ENCODE assay signal across 10 cellular contexts in genomic region chr7:70738080-70738479, GRCh38.
DNase-seq lines count a peak whose midpoint lies in the region; ATAC-seq, FAIRE-seq and TF ChIP-seq lines count a peak whose summit lies in the region.
"Had no signal": no experiment of that assay in that cellular context is flagged by ENCODE, and none has a peak within 500 bp of the region (broad histone marks: within the 10 kb centered on the region; RNA-seq: fewer than 3 reads in every experiment).

No MANE protein-coding gene starts in this region.

- H2BK20ac ChIP-seq in H1 (ENCODE audit: low read length) = no peak overlapping the region

- ATAC-seq in GM18907 (IDR thresholded peaks at IDR 0.05; ENCODE audit: unreplicated experiment) = no peak
- ATAC-seq in GM21367 (IDR thresholded peaks at IDR 0.05; ENCODE audit: unreplicated experiment) = no peak
- ATAC-seq in GM18867 (IDR thresholded peaks at IDR 0.05; ENCODE audit: unreplicated experiment) = no peak

- WGBS in H1 (ENCODE audit: extremely low coverage in 1 of 2, insufficient coverage in 1 of 2, insufficient read length in 1 of 2, insufficient replicate concordance in 2 of 2, low coverage in 1 of 2, low lambda C conversion rate in 2 of 2, missing lambda C conversion rate in 1 of 2), 2 experiments = 73% methylated on average over 4 of the region's 4 CpGs; no CpG with 5 or more reads in 1 of the 2 experiments

- H2AK5ac ChIP-seq in H1 (ENCODE audit: low read depth, low read length) = no peak overlapping the region

- FAIRE-seq in H1 (lab: Jason Lieb, UNC) = peak; percentile 63

- H4K8ac ChIP-seq in H1 (ENCODE audit: extremely low read depth, insufficient read depth, low read length) = no peak overlapping the region

- H3K27me3 ChIP-seq in H1 (replicated peaks in 1 of 4; ENCODE audit: control insufficient read depth in 3 of 4, extremely low read depth in 1 of 4, insufficient read depth in 3 of 4, low read length in 3 of 4) = no peaks in the 10 kb centered on the region

- no peak overlapping the region for H3K18ac ChIP-seq in H1 (ENCODE audit: extremely low read depth, low read length)

- H3K79me1 ChIP-seq in H1 (ENCODE audit: low read depth, low read length) = peaks cover 15% of the 10 kb centered on the region

- H2AFZ ChIP-seq in H1 (ENCODE audit: low read length) = no peak overlapping the region

- CTCF ChIA-PET in H1 (lab: Charles Lee; ENCODE audit: partially characterized antibody) = interaction anchor here (1.2 kb wide), 1 partner anchor 43 kb away, joined by 4 read pairs; no protein-coding TSS in a partner anchor

- POLR2A ChIA-PET in H1 (lab: Charles Lee; ENCODE audit: partially characterized antibody) = no interaction called here

- H3K9me3 ChIP-seq in H1 (ENCODE audit: insufficient read depth in 2 of 2, low read depth in 1 of 2, low read length in 1 of 2) = no peaks in the 10 kb centered on the region

- H3K4me3 ChIP-seq in LNCaP clone FGC (ENCODE audit: low read depth, low read length) = no peak overlapping the region
- no peak overlapping the region for H3K4me3 ChIP-seq in H1 (ENCODE audit: extremely low read depth in 1 of 4, insufficient read depth in 2 of 4, low read depth in 3 of 4, low read length in 4 of 4)

- H3K27ac ChIP-seq in H1 (ENCODE audit: low read depth, low read length) = no peak overlapping the region

- no peak overlapping the region for H2BK5ac ChIP-seq in H1 (ENCODE audit: low read depth, low read length)

- H4K20me1 ChIP-seq in H1 (replicated peaks in 1 of 2; ENCODE audit: control insufficient read depth in 1 of 2, insufficient read depth in 2 of 2, low read length in 2 of 2) = peaks cover 19 to 30% of the 10 kb centered on the region in 2 experiments

- H3K79me2 ChIP-seq in H1 (ENCODE audit: control insufficient read depth in 1 of 2, insufficient read depth in 2 of 2, low read length in 2 of 2) = peaks cover 10 to 97% of the 10 kb centered on the region in 2 experiments

- TF ChIP-seq CTCF in LNCaP clone FGC (IDR thresholded peaks at IDR 0.05; ENCODE audit: control insufficient read depth, extremely low read depth, insufficient read depth) = peak; percentile 38
- TF ChIP-seq CTCF in H1 (IDR thresholded peaks at IDR 0.05; ENCODE audit: control extremely low read depth in 1 of 3, insufficient read depth in 1 of 3, low read depth in 1 of 3, low read length in 3 of 3) = no peak; a peak in 1 of 4 replicates

- H3K9ac ChIP-seq in H1 (replicated peaks in 1 of 4; ENCODE audit: extremely low read depth in 1 of 4, low read depth in 3 of 4, low read length in 3 of 4) = no peak overlapping the region

- TF ChIP-seq POLR2A in H1 (IDR thresholded peaks at IDR 0.05; ENCODE audit: control extremely low read depth in 1 of 2, low read depth in 2 of 2, low read length in 2 of 2) = no peak

- no peak overlapping the region for H3K14ac ChIP-seq in H1 (ENCODE audit: insufficient read length)

- peaks cover 0 to 5% (median 0%) of the 10 kb centered on the region in 4 experiments; a peak in 1 of 8 replicates for H3K36me3 ChIP-seq in H1 (ENCODE audit: control insufficient read depth in 2 of 4, insufficient read depth in 4 of 4, low read length in 3 of 4)

- peak; percentile 46 for DNase-seq in AG08395 (ENCODE audit: low spot score)
- DNase-seq in LNCaP clone FGC (ENCODE audit: low read depth) = peak; percentile 86
- no peak for DNase-seq in H1 (ENCODE audit: low read depth in 1 of 2, low spot score in 2 of 2)
- DNase-seq in medulla oblongata (ENCODE audit: extremely low spot score) = peak; percentile 50
- DNase-seq in NCI-H2029 (lab: John Stamatoyannopoulos, UW) = no peak
- DNase-seq: naive B cell, OCI-M1 had no signal

- no peak overlapping the region for H4K5ac ChIP-seq in H1 (ENCODE audit: insufficient read length, low read depth, low read length)

- TF ChIP-seq RAD21 in H1 (IDR thresholded peaks at IDR 0.05 in 1 of 2, conservative IDR thresholded peaks at IDR 0.05 in 1 of 2; ENCODE audit: low read depth in 2 of 2, low read length in 2 of 2) = peak; percentile 14 to 43; a peak in 2 of 4 replicates

- H4K91ac ChIP-seq in H1 (replicated peaks; ENCODE audit: insufficient read length, low read length) = no peak overlapping the region

- H2BK15ac ChIP-seq in H1 (ENCODE audit: low read length) = no peak overlapping the region

- peak overlapping the region in 1 of 2 experiments; percentile 35; a peak in 1 of 4 replicates for H3K4me2 ChIP-seq in H1 (ENCODE audit: insufficient read depth in 1 of 2, low read depth in 2 of 2, low read length in 2 of 2)

- H3K23ac ChIP-seq in H1 (ENCODE audit: insufficient read length) = no peak overlapping the region

- TF ChIP-seq EP300 in H1 (IDR thresholded peaks at IDR 0.05; ENCODE audit: borderline replicate concordance in 1 of 2, low read depth in 2 of 2, low read length in 2 of 2) = no peak

- no peaks in the 10 kb centered on the region; the same call in 1 of the 2 replicates for H3K23me2 ChIP-seq in H1 (ENCODE audit: low read depth, low read length)

- no peak overlapping the region for H2BK12ac ChIP-seq in H1 (ENCODE audit: low read depth, low read length)

- H2BK120ac ChIP-seq in H1 (replicated peaks; ENCODE audit: low read depth, low read length) = no peak overlapping the region

- H3K4ac ChIP-seq in H1 (replicated peaks; ENCODE audit: insufficient read length, low read depth, low read length) = no peak overlapping the region

- H3K4me1 ChIP-seq in H1 (replicated peaks in 1 of 4; ENCODE audit: control insufficient read depth in 3 of 4, insufficient read depth in 4 of 4, low read length in 3 of 4) = peaks cover 4 to 35% (median 12%) of the 10 kb centered on the region in 4 experiments

- no peak overlapping the region for H3K56ac ChIP-seq in H1 (replicated peaks; ENCODE audit: insufficient read length, low read depth, low read length)

TF ChIP-seq in H1, 55 proteins besides CTCF, POLR2A, EP300 and RAD21:
- TF ChIP-seq SIX5 (IDR thresholded peaks at IDR 0.05; ENCODE audit: low read depth, low read length) (no peak), RBBP5 (IDR thresholded peaks at IDR 0.05; ENCODE audit: borderline replicate concordance, low read depth, low read length) (no peak), CTBP2 (IDR thresholded peaks at IDR 0.05; ENCODE audit: borderline replicate concordance, insufficient read depth, insufficient read length, low read length) (no peak), GTF2F1 (IDR thresholded peaks at IDR 0.05; ENCODE audit: borderline replicate concordance, low read depth, low read length) (no peak), JUND (IDR thresholded peaks at IDR 0.05; ENCODE audit: low read length) (no peak), EZH2 (IDR thresholded peaks at IDR 0.05; ENCODE audit: low read depth, low read length, severe bottlenecking) (no peak), SIN3A (conservative IDR thresholded peaks at IDR 0.05 in 1 of 2, IDR thresholded peaks at IDR 0.05 in 1 of 2; ENCODE audit: low read depth in 1 of 2, low read length in 2 of 2) (no peak), GABPA (IDR thresholded peaks at IDR 0.05; ENCODE audit: borderline replicate concordance, insufficient read depth, low read length) (no peak), SP1 (IDR thresholded peaks at IDR 0.05; ENCODE audit: low read depth, low read length) (no peak), TBP (IDR thresholded peaks at IDR 0.05; ENCODE audit: low read depth, low read length) (no peak), CREB1 (IDR thresholded peaks at IDR 0.05) (no peak), RXRA (IDR thresholded peaks at IDR 0.05; ENCODE audit: insufficient read depth, low read depth, low read length) (no peak), SRF (IDR thresholded peaks at IDR 0.05; ENCODE audit: low read depth, low read length) (no peak), CBX5 (IDR thresholded peaks at IDR 0.05; ENCODE audit: low read depth, low read length) (no peak), BRCA1 (IDR thresholded peaks at IDR 0.05; ENCODE audit: low read depth, low read length) (no peak), ASH2L (IDR thresholded peaks at IDR 0.05; ENCODE audit: low read length) (no peak), EGR1 (IDR thresholded peaks at IDR 0.05; ENCODE audit: borderline replicate concordance, low read depth, low read length) (no peak)

Comparison
In these comparisons a context has a peak if more than half of its experiments do, and no peak if none do; other contexts are left out.
1. DNase-seq: peak in AG08395 (single experiment), LNCaP clone FGC (single experiment) and medulla oblongata (single experiment); none in H1 (0 of 2) and NCI-H2029 (single experiment).